ENCODE assay signal across 9 cellular contexts in genomic region chr7:102891693-102892261, GRCh38. TPM values are rescaled to one million over a fixed set of nuclear protein-coding genes. Genes with fewer than 3 reads are reported as not detected.
DNase-seq lines count a peak whose midpoint lies in the region; ATAC-seq and TF ChIP-seq lines count a peak whose summit lies in the region.
"Had no signal": no experiment of that assay in that cellular context is flagged by ENCODE, and none has a peak within 500 bp of the region (broad histone marks: within the 10 kb centered on the region; RNA-seq: fewer than 3 reads in every experiment).

No MANE protein-coding gene starts in this region.

- peak; percentile 54 for DNase-seq in HPDE6-E6E7 (ENCODE audit: extremely low spot score)
- DNase-seq in SKM-1 treated with dmso at 0.1 percent for 144 hours (lab: John Stamatoyannopoulos, UW; ENCODE audit: unreplicated experiment) = peak; percentile 45
- DNase-seq in glomerular visceral epithelial cell (ENCODE audit: extremely low spot score) = peak; percentile 59
- peak; percentile 20 for DNase-seq in thoracic aorta (ENCODE audit: low spot score)
- DNase-seq in CD4-positive, alpha-beta T cell = no peak
- DNase-seq in activated T-helper 1 cell treated with anti-CD3 and anti-CD28 coated beads, Interleukin-12 subunit alpha, Interleukin-12 subunit beta, Interleukin-2, Interleukin-4 antibody, amounts not matched to agents 30 ng/mL and 10 ng/mL and 1 ng/mL, durations not matched to agents 14 hours and 24 hours and 36 hours (ENCODE audit: low spot score) = no peak
- DNase-seq: activated T-cell treated with anti-CD3 and anti-CD28 coated beads, Interleukin-2, amount 50 U/mL, for 48 hours; PC-9 had no signal

- no peak for TF ChIP-seq CTCF in thoracic aorta (IDR thresholded peaks at IDR 0.05)
- no peak for TF ChIP-seq CTCF in CD4-positive, alpha-beta T cell (IDR thresholded peaks at IDR 0.05)

- no peaks in the 10 kb centered on the region for H3K36me3 Mint-ChIP-seq in CD4-positive, alpha-beta T cell (ENCODE audit: low read depth)
- H3K36me3 Mint-ChIP-seq in activated T-helper 1 cell treated with anti-CD3 and anti-CD28 coated beads, Interleukin-12 subunit alpha, Interleukin-12 subunit beta, Interleukin-2, Interleukin-4 antibody, amounts not matched to agents 30 ng/mL and 10 ng/mL and 1 ng/mL, durations not matched to agents 14 hours and 24 hours and 36 hours (ENCODE audit: low read depth) = no peaks in the 10 kb centered on the region

- H3K9me3 ChIP-seq in thoracic aorta = no peaks in the 10 kb centered on the region
- H3K9me3 ChIP-seq in CD4-positive, alpha-beta T cell (ENCODE audit: control insufficient read depth, low read length) = no peaks in the 10 kb centered on the region

- intact Hi-C loops in CD4-positive, alpha-beta T cell (cut with DNase I, micrococcal nuclease) = no loop called here
- intact Hi-C loops in activated T-helper 1 cell treated with anti-CD3 and anti-CD28 coated beads, Interleukin-12 subunit alpha, Interleukin-12 subunit beta, Interleukin-2, Interleukin-4 antibody, amounts not matched to agents 30 ng/mL and 10 ng/mL and 1 ng/mL, durations not matched to agents 14 hours and 24 hours and 36 hours (cut with micrococcal nuclease) = no loop called here

- POLR2A ChIA-PET in CD4-positive, alpha-beta T cell (lab: Charles Lee) = no interaction called here

- H3K4me1 ChIP-seq in thoracic aorta (ENCODE audit: control insufficient read depth in 1 of 2, low read depth in 2 of 2) = peaks cover 45 to 73% of the 10 kb centered on the region in 2 donors

- no peak overlapping the region for H3K27ac Mint-ChIP-seq in CD4-positive, alpha-beta T cell
- H3K27ac Mint-ChIP-seq in activated T-helper 1 cell treated with anti-CD3 and anti-CD28 coated beads, Interleukin-12 subunit alpha, Interleukin-12 subunit beta, Interleukin-2, Interleukin-4 antibody, amounts not matched to agents 30 ng/mL and 10 ng/mL and 1 ng/mL, durations not matched to agents 14 hours and 24 hours and 36 hours = no peak overlapping the region

- ATAC-seq in thoracic aorta (ENCODE audit: insufficient number of reproducible peaks, low FRiP score, low read depth) (peak; percentile 63), GM21390 (IDR thresholded peaks at IDR 0.05; ENCODE audit: unreplicated experiment) (no peak)
- ATAC-seq in CD4-positive, alpha-beta T cell (ENCODE audit: poor library complexity) = no peak

- CTCF ChIA-PET in CD4-positive, alpha-beta T cell (lab: Charles Lee) = no interaction called here

- H3K9me3 Mint-ChIP-seq in CD4-positive, alpha-beta T cell = no peaks in the 10 kb centered on the region
- no peaks in the 10 kb centered on the region for H3K9me3 Mint-ChIP-seq in activated T-helper 1 cell treated with anti-CD3 and anti-CD28 coated beads, Interleukin-12 subunit alpha, Interleukin-12 subunit beta, Interleukin-2, Interleukin-4 antibody, amounts not matched to agents 30 ng/mL and 10 ng/mL and 1 ng/mL, durations not matched to agents 14 hours and 24 hours and 36 hours

- no peaks in the 10 kb centered on the region for H3K27me3 Mint-ChIP-seq in CD4-positive, alpha-beta T cell
- H3K27me3 Mint-ChIP-seq in activated T-helper 1 cell treated with anti-CD3 and anti-CD28 coated beads, Interleukin-12 subunit alpha, Interleukin-12 subunit beta, Interleukin-2, Interleukin-4 antibody, amounts not matched to agents 30 ng/mL and 10 ng/mL and 1 ng/mL, durations not matched to agents 14 hours and 24 hours and 36 hours (ENCODE audit: insufficient read depth) = peaks cover 4% of the 10 kb centered on the region

- H3K4me3 Mint-ChIP-seq in CD4-positive, alpha-beta T cell = no peak overlapping the region
- H3K4me3 Mint-ChIP-seq in activated T-helper 1 cell treated with anti-CD3 and anti-CD28 coated beads, Interleukin-12 subunit alpha, Interleukin-12 subunit beta, Interleukin-2, Interleukin-4 antibody, amounts not matched to agents 30 ng/mL and 10 ng/mL and 1 ng/mL, durations not matched to agents 14 hours and 24 hours and 36 hours = no peak overlapping the region

- H3K27me3 ChIP-seq in thoracic aorta (replicated peaks; ENCODE audit: insufficient read depth) = no peaks in the 10 kb centered on the region
- H3K27me3 ChIP-seq in CD4-positive, alpha-beta T cell (ENCODE audit: control insufficient read depth, insufficient read depth, low read length) = no peaks in the 10 kb centered on the region

- no peaks in the 10 kb centered on the region for H3K36me3 ChIP-seq in thoracic aorta

- no peak overlapping the region for H3K4me3 ChIP-seq in thoracic aorta
- H3K4me3 ChIP-seq: PC-9 had no signal

- peak overlapping the region; percentile 1 to 76 for H3K27ac ChIP-seq in thoracic aorta
- no peak overlapping the region for H3K27ac ChIP-seq in CD4-positive, alpha-beta T cell (ENCODE audit: low read depth, low read length)
- H3K27ac ChIP-seq: PC-9 had no signal

- H3K4me1 Mint-ChIP-seq in CD4-positive, alpha-beta T cell (ENCODE audit: low read depth) = no peaks in the 10 kb centered on the region
- H3K4me1 Mint-ChIP-seq in activated T-helper 1 cell treated with anti-CD3 and anti-CD28 coated beads, Interleukin-12 subunit alpha, Interleukin-12 subunit beta, Interleukin-2, Interleukin-4 antibody, amounts not matched to agents 30 ng/mL and 10 ng/mL and 1 ng/mL, durations not matched to agents 14 hours and 24 hours and 36 hours (ENCODE audit: low read depth) = no peaks in the 10 kb centered on the region

RNA-seq across cellular contexts. Expression of gene LRRC17, which starts 21.0 kb away (rescaled TPM):
- 10 to 100 TPM; 22.3 to 24.6 TPM for total RNA-seq in thoracic aorta
- total RNA-seq in CD4-positive, alpha-beta T cell = under 1 TPM in 1 of 2 experiments, not detected in 1; 0.22 TPM
- 0.17 TPM in 1 of 2 replicates, not detected in the other for total RNA-seq in activated T-helper 1 cell treated with anti-CD3 and anti-CD28 coated beads, Interleukin-12 subunit alpha, Interleukin-12 subunit beta, Interleukin-2, Interleukin-4 antibody, amounts not matched to agents 30 ng/mL and 10 ng/mL and 1 ng/mL, durations not matched to agents 14 hours and 24 hours and 36 hours
- total RNA-seq: PC-9 had no signal

Comparison
In these comparisons a context has a peak if more than half of its experiments do, and no peak if none do; other contexts are left out.
1. DNase-seq: peak in HPDE6-E6E7 (single experiment), SKM-1 treated with dmso at 0.1 percent for 144 hours (single experiment), glomerular visceral epithelial cell (single experiment) and thoracic aorta (single experiment); none in CD4-positive, alpha-beta T cell (0 of 10) and activated T-helper 1 cell treated with anti-CD3 and anti-CD28 coated beads, Interleukin-12 subunit alpha, Interleukin-12 subunit beta, Interleukin-2, Interleukin-4 antibody, amounts not matched to agents 30 ng/mL and 10 ng/mL and 1 ng/mL, durations not matched to agents 14 hours and 24 hours and 36 hours (single experiment).
2. RNA of gene LRRC17, which starts 21.0 kb away (total RNA-seq): 22.3 to 24.6 TPM in thoracic aorta; 0.22 TPM in CD4-positive, alpha-beta T cell and 0.17 TPM in activated T-helper 1 cell treated with anti-CD3 and anti-CD28 coated beads, Interleukin-12 subunit alpha, Interleukin-12 subunit beta, Interleukin-2, Interleukin-4 antibody, amounts not matched to agents 30 ng/mL and 10 ng/mL and 1 ng/mL, durations not matched to agents 14 hours and 24 hours and 36 hours; every median in the first group is over 10 times any median in the second.